Comparison of ENCODE assay signal across 18 cellular contexts in genomic region chr10:5040781-5041470, GRCh38. TPM values are rescaled to one million over a fixed set of nuclear protein-coding genes. Genes with fewer than 3 reads are reported as not detected.
DNase-seq lines count a peak whose midpoint lies in the region; ATAC-seq and TF ChIP-seq lines count a peak whose summit lies in the region.
"Had no signal": no experiment of that assay in that cellular context is flagged by ENCODE, and none has a peak within 500 bp of the region (broad histone marks: within the 10 kb centered on the region; RNA-seq: fewer than 3 reads in every experiment).

No MANE protein-coding gene starts in this region.

- TF ChIP-seq CTCF in fibroblast of villous mesenchyme (IDR thresholded peaks at IDR 0.05; ENCODE audit: insufficient read depth, low read depth, low read length) = no peak
- TF ChIP-seq CTCF in MCF 10A (IDR thresholded peaks at IDR 0.05; ENCODE audit: unreplicated experiment) = no peak

- ATAC-seq in HG02571 (IDR thresholded peaks at IDR 0.05; ENCODE audit: unreplicated experiment) = no peak
- ATAC-seq in HG02623 (IDR thresholded peaks at IDR 0.05; ENCODE audit: unreplicated experiment) = no peak
- ATAC-seq: activated T-helper 17 cell treated with anti-CD3 and anti-CD28 coated beads, Interleukin-2, amount 50 U/mL, for 72 hours; stimulated activated effector memory CD8-positive, alpha-beta T cell treated with anti-CD3 and anti-CD28 coated beads, Interleukin-12 subunit alpha, Interleukin-12 subunit beta, amount 100 ng/mL, for 72 hours; T-helper 17 cell had no signal

- BruUV-seq in MCF 10A (replicated peaks; lab: Mats Ljungman, UMichigan) = no TSS peak

- peaks cover 23% of the 10 kb centered on the region for H3K4me1 Mint-ChIP-seq in MCF 10A (ENCODE audit: insufficient read depth, unreplicated experiment)
- H3K4me1 Mint-ChIP-seq: activated T-helper 17 cell treated with anti-CD3 and anti-CD28 coated beads, Interleukin-2, amount 50 U/mL, for 72 hours; stimulated activated effector memory CD8-positive, alpha-beta T cell treated with anti-CD3 and anti-CD28 coated beads, Interleukin-12 subunit alpha, Interleukin-12 subunit beta, amount 100 ng/mL, for 72 hours had no signal

- H3K4me3 ChIP-seq in SJCRH30 (no peak overlapping the region), fibroblast of villous mesenchyme (ENCODE audit: low read depth, low read length) (no peak overlapping the region)
- H3K4me3 ChIP-seq: HAP-1 had no signal

- H3K36me3 Mint-ChIP-seq in MCF 10A (ENCODE audit: insufficient read depth, unreplicated experiment) = no peaks in the 10 kb centered on the region
- H3K36me3 Mint-ChIP-seq: stimulated activated effector memory CD8-positive, alpha-beta T cell treated with anti-CD3 and anti-CD28 coated beads, Interleukin-12 subunit alpha, Interleukin-12 subunit beta, amount 100 ng/mL, for 72 hours had no signal

- POLR2A ChIA-PET in MCF 10A (lab: Yijun Ruan, JAX) = interaction anchor here (1.0 to 1.5 kb wide), 3 partner anchors 8 to 15 kb away, joined by 3 read pairs; no protein-coding TSS in a partner anchor

- intact Hi-C loops in MCF 10A (cut with micrococcal nuclease) = no loop called here

- CTCF ChIA-PET in MCF 10A (lab: Yijun Ruan, JAX) = interaction anchor here (0.6 to 1.5 kb wide), 2 partner anchors 192 to 343 kb away, joined by 4 read pairs; no protein-coding TSS in a partner anchor

- no peaks in the 10 kb centered on the region for H3K9me3 Mint-ChIP-seq in MCF 10A (ENCODE audit: unreplicated experiment)
- H3K9me3 Mint-ChIP-seq: stimulated activated effector memory CD8-positive, alpha-beta T cell treated with anti-CD3 and anti-CD28 coated beads, Interleukin-12 subunit alpha, Interleukin-12 subunit beta, amount 100 ng/mL, for 72 hours had no signal

- peak overlapping the region; percentile 33 for H3K27ac ChIP-seq in SJCRH30
- H3K27ac ChIP-seq: C4-2B, Peyer's patch had no signal

- H3K9me3 ChIP-seq in SJCRH30 (replicated peaks) = peaks cover 10% of the 10 kb centered on the region
- H3K9me3 ChIP-seq: HAP-1, Peyer's patch had no signal

- DNase-seq in EL = peak; percentile 47
- peak in 1 of 2 experiments; percentile 52 for DNase-seq in SJCRH30
- DNase-seq in fibroblast of villous mesenchyme (ENCODE audit: low read depth) = peak; percentile 54
- DNase-seq in renal cortical epithelial cell (ENCODE audit: low read depth) = peak; percentile 85
- no peak for DNase-seq in MCF 10A (ENCODE audit: unreplicated experiment)
- no peak for DNase-seq in Ammon's horn (ENCODE audit: low spot score)
- DNase-seq: central memory CD4-positive, alpha-beta T cell; NCI-H345; Peyer's patch; stimulated activated CD4-positive, alpha-beta T cell treated with anti-CD3 and anti-CD28 coated beads, Interleukin-2, amount 100 ng/mL, for 48 hours; T-helper 17 cell had no signal

- H3K36me3 ChIP-seq in SJCRH30 = no peaks in the 10 kb centered on the region
- H3K36me3 ChIP-seq: HAP-1, Peyer's patch had no signal

- H3K27me3 ChIP-seq in SJCRH30 = no peaks in the 10 kb centered on the region
- H3K27me3 ChIP-seq: Peyer's patch had no signal

- peaks cover 9% of the 10 kb centered on the region; the same call in 1 of the 2 replicates for H3K4me1 ChIP-seq in SJCRH30
- H3K4me1 ChIP-seq: HAP-1 had no signal

- no peak overlapping the region for H3K27ac Mint-ChIP-seq in MCF 10A (ENCODE audit: low read depth, unreplicated experiment)
- H3K27ac Mint-ChIP-seq: activated T-helper 17 cell treated with anti-CD3 and anti-CD28 coated beads, Interleukin-2, amount 50 U/mL, for 72 hours; stimulated activated effector memory CD8-positive, alpha-beta T cell treated with anti-CD3 and anti-CD28 coated beads, Interleukin-12 subunit alpha, Interleukin-12 subunit beta, amount 100 ng/mL, for 72 hours; T-helper 17 cell had no signal

- H3K27me3 Mint-ChIP-seq in MCF 10A (ENCODE audit: insufficient read depth, unreplicated experiment) = no peaks in the 10 kb centered on the region

- no peak overlapping the region for H3K4me3 Mint-ChIP-seq in MCF 10A (ENCODE audit: unreplicated experiment)
- H3K4me3 Mint-ChIP-seq: activated T-helper 17 cell treated with anti-CD3 and anti-CD28 coated beads, Interleukin-2, amount 50 U/mL, for 72 hours; stimulated activated effector memory CD8-positive, alpha-beta T cell treated with anti-CD3 and anti-CD28 coated beads, Interleukin-12 subunit alpha, Interleukin-12 subunit beta, amount 100 ng/mL, for 72 hours; T-helper 17 cell had no signal

RNA-seq across cellular contexts. Expression of gene AKR1C2, which starts 37.3 kb away (rescaled TPM):
- total RNA-seq in SJCRH30 (2014; rRNA removed; shearing (Covaris generic)) = 3.0 and 3.1 TPM in 2 replicates
- total RNA-seq in fibroblast of villous mesenchyme = 1.6 and 5.2 TPM in 2 replicates
- total RNA-seq in renal cortical epithelial cell = 1.9 and 6.5 TPM in 2 replicates
- 19.7 and 21.1 TPM in 2 replicates for total RNA-seq in MCF 10A (2022)
- total RNA-seq: activated T-helper 17 cell treated with anti-CD3 and anti-CD28 coated beads, Interleukin-2, amount 50 U/mL, for 72 hours; G401; T-helper 17 cell had no signal

RNA-seq across cellular contexts. Expression of gene AKR1C3, which starts 53.3 kb away (rescaled TPM):
- 30.0 and 36.3 TPM in 2 replicates for total RNA-seq in SJCRH30 (2014; rRNA removed; shearing (Covaris generic))
- total RNA-seq in fibroblast of villous mesenchyme (5.8 and 16.4 TPM in 2 replicates), renal cortical epithelial cell (69.8 and 71.9 TPM in 2 replicates), MCF 10A (2022) (22.0 and 22.9 TPM in 2 replicates)
- total RNA-seq: G401 had no signal

Comparison
In these comparisons a context has a peak if more than half of its experiments do, and no peak if none do; other contexts are left out.
1. DNase-seq: peak in EL (single experiment), fibroblast of villous mesenchyme (single experiment) and renal cortical epithelial cell (single experiment); none in MCF 10A (single experiment) and Ammon's horn (single experiment).